2 cellular contexts compared by ENCODE assay signal in genomic region chr6:11806561-11807317, GRCh38.
TF ChIP-seq lines count a peak whose summit lies in the region.

No MANE protein-coding gene starts in this region.

TF ChIP-seq in HCT116, 20 proteins besides CTCF, POLR2A, EP300 and RAD21:
- TF ChIP-seq CEBPB (IDR thresholded peaks at IDR 0.05; ENCODE audit: low read depth) (no peak), EGR1 (IDR thresholded peaks at IDR 0.05; ENCODE audit: low read depth) (peak; percentile 61)

TF ChIP-seq in SK-N-SH, 30 proteins besides CTCF, POLR2A, EP300 and RAD21:
- no peak for TF ChIP-seq NFIC (IDR thresholded peaks at IDR 0.05; ENCODE audit: borderline replicate concordance)
- no peak for TF ChIP-seq FOXJ3 (CRISPR knock-in tag; IDR thresholded peaks at IDR 0.05)
- no peak for TF ChIP-seq GABPA (IDR thresholded peaks at IDR 0.05; ENCODE audit: low read depth)
- TF ChIP-seq RCOR1 (IDR thresholded peaks at IDR 0.05; ENCODE audit: low read length): no peak
- TF ChIP-seq JUND (IDR thresholded peaks at IDR 0.05): no peak
- TF ChIP-seq MEF2A (IDR thresholded peaks at IDR 0.05; ENCODE audit: borderline replicate concordance, low read depth): no peak
- no peak for TF ChIP-seq SIN3A (IDR thresholded peaks at IDR 0.05; ENCODE audit: borderline replicate concordance, low read depth, low read length)
- no peak for TF ChIP-seq CHD2 (IDR thresholded peaks at IDR 0.05; ENCODE audit: low read length, partially characterized antibody)
